ENCODE assay signal across 1 cellular context in genomic region chr10:71967958-71968357, GRCh38. TPM values are rescaled to one million over a fixed set of nuclear protein-coding genes. Genes with fewer than 3 reads are reported as not detected.
"Had no signal": no experiment of that assay in that cellular context is flagged by ENCODE, and none has a peak within 500 bp of the region (broad histone marks: within the 10 kb centered on the region; RNA-seq: fewer than 3 reads in every experiment).

No MANE protein-coding gene starts in this region.

RNA-seq across cellular contexts. Expression of gene CHST3, which starts 3.8 kb away (rescaled TPM):
- total RNA-seq: T-helper 17 cell had no signal
